Comparison of ENCODE assay signal across 13 cellular contexts in the genomic region with DNA sequence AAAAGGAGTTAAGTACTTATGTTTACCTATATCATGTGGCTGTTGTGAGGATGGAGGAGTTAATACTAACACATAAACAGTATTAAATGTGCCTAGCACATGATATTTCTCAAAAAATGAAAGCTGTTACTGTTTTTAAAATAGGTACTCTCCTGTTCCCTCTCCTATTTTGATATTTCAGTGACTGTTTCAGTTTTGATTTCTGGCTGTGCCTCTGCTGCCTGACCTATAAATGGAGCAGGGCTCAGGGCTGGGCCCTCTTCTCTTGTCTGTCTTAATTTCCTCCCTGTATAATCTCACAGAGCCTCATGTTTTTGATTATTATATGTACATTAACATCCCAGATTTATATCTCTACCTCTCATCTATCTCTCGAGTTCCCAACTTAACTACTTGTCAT.
DNase-seq lines count a peak whose midpoint lies in the region; ATAC-seq lines count a peak whose summit lies in the region.
"Had no signal": no experiment of that assay in that cellular context is flagged by ENCODE, and none has a peak within 500 bp of the region (broad histone marks: within the 10 kb centered on the region; RNA-seq: fewer than 3 reads in every experiment).

No MANE protein-coding gene starts in this region.

- H3K9me3 Mint-ChIP-seq in stimulated activated naive B cell treated with anti-CD40 and anti-IgM and Interleukin-4, amounts not matched to agents 10 μg/mL and 1 μg/mL and 100 μg/mL, for 72 hours, result no peaks in the 10 kb centered on the region
- H3K9me3 Mint-ChIP-seq: endodermal cell had no signal

- no peak overlapping the region for H3K4me3 Mint-ChIP-seq in stimulated activated naive B cell treated with anti-CD40 and anti-IgM and Interleukin-4, amounts not matched to agents 10 μg/mL and 1 μg/mL and 100 μg/mL, for 72 hours
- H3K4me3 Mint-ChIP-seq: endodermal cell had no signal

- peak overlapping the region; percentile 10 for H3K27ac Mint-ChIP-seq in stimulated activated naive B cell treated with anti-CD40 and anti-IgM and Interleukin-4, amounts not matched to agents 10 μg/mL and 1 μg/mL and 100 μg/mL, for 72 hours
- H3K27ac Mint-ChIP-seq: endodermal cell had no signal

- no peak for DNase-seq in stimulated activated naive B cell treated with anti-CD40 and anti-IgM and Interleukin-4, amounts not matched to agents 10 μg/mL and 1 μg/mL and 100 μg/mL, for 72 hours
- no peak for DNase-seq in hippocampal formation (lab: John Stamatoyannopoulos, UW)
- DNase-seq in NCI-H446 treated with DMSO at 0.1 percent for 48 hours (lab: John Stamatoyannopoulos, UW), result no peak
- DNase-seq in NCI-H774 (lab: John Stamatoyannopoulos, UW), result no peak
- DNase-seq: Calu3, endodermal cell, heart left ventricle, mesendoderm, NCI-H187, testis had no signal

- peaks cover 2 to 14% of the 10 kb centered on the region in 2 donors for H3K36me3 Mint-ChIP-seq in stimulated activated naive B cell treated with anti-CD40 and anti-IgM and Interleukin-4, amounts not matched to agents 10 μg/mL and 1 μg/mL and 100 μg/mL, for 72 hours

- ATAC-seq in GM19043 (IDR thresholded peaks at IDR 0.05; ENCODE audit: low read depth, unreplicated experiment), result peak; percentile 70
- peak; percentile 93 for ATAC-seq in GM21723 (IDR thresholded peaks at IDR 0.05; ENCODE audit: unreplicated experiment)
- ATAC-seq in HG03135 (IDR thresholded peaks at IDR 0.05; ENCODE audit: unreplicated experiment), result peak; percentile 85
- ATAC-seq in stimulated activated naive B cell treated with anti-CD40 and anti-IgM and Interleukin-4, amounts not matched to agents 10 μg/mL and 1 μg/mL and 100 μg/mL, for 72 hours (replicated peaks), result no peak
- ATAC-seq: heart left ventricle had no signal

- peaks cover 0 to 6% of the 10 kb centered on the region in 2 donors for H3K27me3 Mint-ChIP-seq in stimulated activated naive B cell treated with anti-CD40 and anti-IgM and Interleukin-4, amounts not matched to agents 10 μg/mL and 1 μg/mL and 100 μg/mL, for 72 hours

- H3K4me1 Mint-ChIP-seq in stimulated activated naive B cell treated with anti-CD40 and anti-IgM and Interleukin-4, amounts not matched to agents 10 μg/mL and 1 μg/mL and 100 μg/mL, for 72 hours, result peaks cover 10 to 26% of the 10 kb centered on the region in 2 donors
- H3K4me1 Mint-ChIP-seq: endodermal cell had no signal

Comparison
In these comparisons a context has a peak if more than half of its experiments do, and no peak if none do; other contexts are left out.
1. ATAC-seq: peak in GM19043 (single experiment), GM21723 (single experiment) and HG03135 (single experiment); none in stimulated activated naive B cell treated with anti-CD40 and anti-IgM and Interleukin-4, amounts not matched to agents 10 μg/mL and 1 μg/mL and 100 μg/mL, for 72 hours (0 of 2).